Comparison of ENCODE assay signal across 8 cellular contexts in genomic region chr4:101345596-101346311, GRCh38. TPM values are rescaled to one million over a fixed set of nuclear protein-coding genes. Genes with fewer than 3 reads are reported as not detected.
DNase-seq lines count a peak whose midpoint lies in the region; ATAC-seq and TF ChIP-seq lines count a peak whose summit lies in the region.

No MANE protein-coding gene starts in this region.

- H3K4me3 ChIP-seq in epithelial cell of proximal tubule (ENCODE audit: low read depth, low read length) (peak overlapping the region; percentile 89), mucosa of stomach (ENCODE audit: low read length) (peak overlapping the region; percentile 98)

- H3K27me3 ChIP-seq in mucosa of stomach (ENCODE audit: control insufficient read depth, insufficient read depth, low read length): no peaks in the 10 kb centered on the region

- no peaks in the 10 kb centered on the region for H3K9me3 ChIP-seq in mucosa of stomach (ENCODE audit: control insufficient read depth, low read length)

- peak overlapping the region; percentile 73 for H3K9ac ChIP-seq in mucosa of stomach (ENCODE audit: low read length)

- TF ChIP-seq CTCF in epithelial cell of proximal tubule (conservative IDR thresholded peaks at IDR 0.05; ENCODE audit: low read depth, low read length): no peak

- H3K36me3 ChIP-seq in mucosa of stomach (ENCODE audit: control insufficient read depth, insufficient read depth, low read length): no peaks in the 10 kb centered on the region

- peaks cover 31% of the 10 kb centered on the region for H3K4me1 ChIP-seq in mucosa of stomach (ENCODE audit: control insufficient read depth, insufficient read depth, low read length)

- ATAC-seq in GM21447 (IDR thresholded peaks at IDR 0.05; ENCODE audit: unreplicated experiment) (peak; percentile 5), HG02840 (IDR thresholded peaks at IDR 0.05; ENCODE audit: low FRiP score, unreplicated experiment) (no peak)

- DNase-seq in Ammon's horn (ENCODE audit: low spot score): peak; percentile 53
- peak; percentile 81 for DNase-seq in NCI-H748 (lab: John Stamatoyannopoulos, UW; ENCODE audit: unreplicated experiment)
- DNase-seq in activated T-cell treated with anti-CD3 and anti-CD28 coated beads for 48 hours (ENCODE audit: low read depth): peak; percentile 37
- no peak for DNase-seq in epithelial cell of proximal tubule (ENCODE audit: low read depth)
- DNase-seq in stimulated activated CD8-positive, alpha-beta memory T cell treated with anti-CD3 and anti-CD28 coated beads, Interleukin-7, amount 100 ng/mL, for 24 hours (ENCODE audit: low read depth): peak; percentile 31

RNA-seq across cellular contexts. Expression of gene PPP3CA, which starts 1.6 kb away (rescaled TPM):
- 12.0 and 16.5 TPM in 2 replicates for total RNA-seq in epithelial cell of proximal tubule
